ENCODE assay signal across 20 cellular contexts in the genomic region with DNA sequence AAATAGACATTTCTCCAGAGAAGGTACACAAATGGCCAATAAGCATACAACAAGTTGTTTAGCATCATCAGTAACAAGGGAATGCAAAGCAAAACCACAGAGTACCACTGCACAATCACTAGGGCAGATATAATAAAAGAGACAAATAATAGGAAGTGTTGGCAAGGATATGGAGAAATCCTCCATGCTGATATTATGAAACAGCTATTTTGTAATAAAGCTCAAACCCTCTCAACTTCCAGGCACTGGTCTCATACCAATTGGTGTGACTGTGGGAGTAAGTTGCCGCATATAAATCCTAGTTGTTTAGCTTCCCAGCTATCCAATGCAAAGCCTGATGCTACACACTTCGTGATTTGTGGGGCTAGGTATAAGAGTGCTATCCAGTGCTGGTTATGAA.
A peak's percentile ranks its signal among the peaks of the same experiment; 100 is the strongest.
DNase-seq lines count a peak whose midpoint lies in the region; ATAC-seq and TF ChIP-seq lines count a peak whose summit lies in the region.
"Had no signal": no experiment of that assay in that cellular context is flagged by ENCODE, and none has a peak within 500 bp of the region (broad histone marks: within the 10 kb centered on the region; RNA-seq: fewer than 3 reads in every experiment).

No MANE protein-coding gene starts in this region.

- no peak overlapping the region for H3K4me3 Mint-ChIP-seq in HFFc6
- H3K4me3 Mint-ChIP-seq: activated T-helper 1 cell treated with anti-CD3 and anti-CD28 coated beads, Interleukin-12 subunit alpha, Interleukin-12 subunit beta, Interleukin-2, Interleukin-4 antibody, amounts not matched to agents 30 ng/mL and 10 ng/mL and 1 ng/mL, durations not matched to agents 14 hours and 24 hours and 36 hours had no signal

- no peaks in the 10 kb centered on the region for H3K9me3 Mint-ChIP-seq in HFFc6
- H3K9me3 Mint-ChIP-seq: activated T-helper 1 cell treated with anti-CD3 and anti-CD28 coated beads, Interleukin-12 subunit alpha, Interleukin-12 subunit beta, Interleukin-2, Interleukin-4 antibody, amounts not matched to agents 30 ng/mL and 10 ng/mL and 1 ng/mL, durations not matched to agents 14 hours and 24 hours and 36 hours had no signal

- peaks cover 88% of the 10 kb centered on the region for H3K36me3 ChIP-seq in lower lobe of right lung

- H3K27me3 ChIP-seq in lower lobe of right lung (ENCODE audit: low read depth), result no peaks in the 10 kb centered on the region
- H3K27me3 ChIP-seq: BLaER1, esophagus squamous epithelium, thyroid gland had no signal

- DNase-seq in AG20443 (ENCODE audit: low spot score) (peak; percentile 39), HFFc6 (peak; percentile 34), SKM-1 treated with dmso at 0.1 percent for 144 hours (lab: John Stamatoyannopoulos, UW; ENCODE audit: unreplicated experiment) (peak; percentile 95), lower lobe of right lung (no peak), kidney tubule cell (ENCODE audit: low spot score) (no peak)
- DNase-seq in activated CD4-positive, alpha-beta T cell treated with anti-CD3 and anti-CD28 coated beads, Interleukin-2, amount 50 U/mL, for 4 hours, result no peak
- DNase-seq: activated CD4-positive, alpha-beta T cell treated with anti-CD3 and anti-CD28 coated beads, Interleukin-2, amount 50 U/mL, for 1 hour; amygdala; DMS79 treated with DMSO at 0.1 percent for 48 hours; esophagus squamous epithelium; mucosa of descending colon; NCI-H1694 treated with DMSO at 0.1 percent for 48 hours; NCI-H526; thyroid gland had no signal

- peaks cover 20% of the 10 kb centered on the region for H3K36me3 Mint-ChIP-seq in HFFc6 (ENCODE audit: low read depth)

- no peak for TF ChIP-seq CTCF in HFFc6 (IDR thresholded peaks at IDR 0.05)
- no peak for TF ChIP-seq CTCF in lower lobe of right lung (IDR thresholded peaks at IDR 0.05)

- H3K4me1 Mint-ChIP-seq in HFFc6 (ENCODE audit: low read depth), result peaks cover 24% of the 10 kb centered on the region

- no peak overlapping the region for H3K27ac ChIP-seq in lower lobe of right lung
- H3K27ac ChIP-seq: BLaER1, esophagus squamous epithelium, parathyroid adenoma, thyroid gland had no signal

- ATAC-seq in lower lobe of right lung (peak; percentile 65 to 80), HG03342 (IDR thresholded peaks at IDR 0.05; ENCODE audit: unreplicated experiment) (no peak), GM19328 (IDR thresholded peaks at IDR 0.05; ENCODE audit: unreplicated experiment) (no peak)
- ATAC-seq: mucosa of descending colon had no signal

- no peak overlapping the region for H3K4me3 ChIP-seq in lower lobe of right lung
- H3K4me3 ChIP-seq: BLaER1, coronary artery, esophagus squamous epithelium, mucosa of descending colon, thyroid gland had no signal

- H3K9me3 ChIP-seq in lower lobe of right lung, result no peaks in the 10 kb centered on the region
- H3K9me3 ChIP-seq: BLaER1, esophagus squamous epithelium, mucosa of descending colon, thyroid gland had no signal

- no peaks in the 10 kb centered on the region; the same call in 1 of the 2 replicates for H3K27me3 Mint-ChIP-seq in HFFc6 (ENCODE audit: insufficient read depth)

- intact Hi-C loops in lower lobe of right lung (cut with DNase I), result no loop called here

- H3K4me1 ChIP-seq in lower lobe of right lung, result peaks cover 4% of the 10 kb centered on the region
- H3K4me1 ChIP-seq: BLaER1, esophagus squamous epithelium, thyroid gland had no signal

- H3K27ac Mint-ChIP-seq in HFFc6, result no peak overlapping the region
- H3K27ac Mint-ChIP-seq: activated T-helper 1 cell treated with anti-CD3 and anti-CD28 coated beads, Interleukin-12 subunit alpha, Interleukin-12 subunit beta, Interleukin-2, Interleukin-4 antibody, amounts not matched to agents 30 ng/mL and 10 ng/mL and 1 ng/mL, durations not matched to agents 14 hours and 24 hours and 36 hours had no signal

Comparison
In these comparisons a context has a peak if more than half of its experiments do, and no peak if none do; other contexts are left out.
1. DNase-seq: peak in AG20443 (single experiment), HFFc6 (single experiment) and SKM-1 treated with dmso at 0.1 percent for 144 hours (single experiment); none in lower lobe of right lung (single experiment), kidney tubule cell (single experiment) and activated CD4-positive, alpha-beta T cell treated with anti-CD3 and anti-CD28 coated beads, Interleukin-2, amount 50 U/mL, for 4 hours (0 of 2).
2. ATAC-seq: peak in lower lobe of right lung (2 of 2); none in HG03342 (single experiment) and GM19328 (single experiment).